In the genomic region with DNA sequence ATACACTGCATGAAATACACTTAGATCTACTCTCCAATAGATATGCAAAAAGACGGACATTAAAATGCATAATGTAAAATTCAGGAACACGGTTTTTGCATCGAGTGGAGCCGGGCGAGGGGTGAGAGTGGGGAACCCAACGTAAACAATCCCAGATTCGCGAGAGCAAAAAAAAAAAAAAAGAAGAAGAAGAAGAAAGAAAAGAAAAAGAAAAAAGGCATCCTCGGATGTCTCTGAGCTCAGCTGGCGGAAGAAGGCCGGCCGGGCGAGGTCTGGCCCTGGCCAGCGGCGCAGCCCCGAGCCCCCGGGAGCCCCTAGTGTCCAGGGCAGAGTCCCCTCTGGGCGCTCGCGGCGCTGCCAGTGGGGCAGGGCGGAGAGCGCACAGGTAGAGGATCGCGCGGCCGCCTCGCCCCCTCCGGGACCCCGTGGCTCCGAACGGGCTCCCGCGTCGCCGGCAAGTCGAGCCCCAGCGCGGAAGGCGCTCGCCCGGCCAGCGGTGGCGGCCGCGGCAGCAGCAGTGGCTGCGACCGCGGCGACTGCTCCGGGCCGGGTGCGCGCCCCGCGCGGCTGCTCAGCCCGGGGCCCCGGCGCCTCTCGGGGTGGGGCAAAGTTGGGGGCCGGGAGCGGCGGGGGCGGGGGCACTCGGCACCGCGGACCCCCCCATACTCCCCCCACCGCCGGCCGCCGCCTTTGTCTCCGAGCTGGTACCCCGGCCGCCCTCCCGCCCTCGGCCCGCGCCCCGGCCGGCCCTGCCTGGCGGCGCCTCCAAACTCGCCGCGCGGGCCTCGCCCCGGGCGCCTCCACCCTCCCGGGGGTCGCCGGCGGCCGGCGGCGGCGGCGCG, we compare ENCODE assay signal across 8 cellular contexts. TPM values are rescaled to one million over a fixed set of nuclear protein-coding genes. Genes with fewer than 3 reads are reported as not detected.
DNase-seq lines count a peak whose midpoint lies in the region; ATAC-seq, FAIRE-seq and TF ChIP-seq lines count a peak whose summit lies in the region.

No MANE protein-coding gene starts in this region.

- no peak for FAIRE-seq in urothelium cell line (lab: Jason Lieb, UNC)

- peak overlapping the region; percentile 89 for H3K4me2 ChIP-seq in GM23338

- DNase-seq in NCI-H146 (lab: John Stamatoyannopoulos, UW) (peak; percentile 28), NCI-H146 treated with DMSO at 0.1 percent for 48 hours (lab: John Stamatoyannopoulos, UW; ENCODE audit: unreplicated experiment) (no peak), GM23338 (ENCODE audit: low spot score) (peak; percentile 58), MG63 (no peak), memory B cell (ENCODE audit: low spot score in 2 of 2) (no peak), urothelium cell line (ENCODE audit: low spot score) (peak; percentile 40), NCI-H526 treated with DMSO at 0.1 percent for 48 hours (lab: John Stamatoyannopoulos, UW) (no peak)

- no peak for TF ChIP-seq CTCF in GM23338 (conservative IDR thresholded peaks at IDR 0.05; ENCODE audit: low read depth in 2 of 2)

- no peak overlapping the region for H3K27ac Mint-ChIP-seq in GM23338
- peak overlapping the region; percentile 82 for H3K27ac Mint-ChIP-seq in memory B cell

- H4K20me1 ChIP-seq in GM23338 (replicated peaks; ENCODE audit: insufficient read depth) = peaks cover 15% of the 10 kb centered on the region

- no peak overlapping the region for H2AFZ ChIP-seq in GM23338

- H3F3A ChIP-seq in GM23338 (replicated peaks; ENCODE audit: low read depth) = peaks cover 13% of the 10 kb centered on the region

- H3K4me3 Mint-ChIP-seq in GM23338 = peak overlapping the region; percentile 80
- H3K4me3 Mint-ChIP-seq in memory B cell = peak overlapping the region; percentile 100

- no peaks in the 10 kb centered on the region for H3K36me3 ChIP-seq in GM23338 (ENCODE audit: insufficient read depth)
- H3K36me3 ChIP-seq in MG63 = no peaks in the 10 kb centered on the region

- H3K9me3 Mint-ChIP-seq in GM23338 = no peaks in the 10 kb centered on the region; the same call in 2 of the 3 replicates
- no peaks in the 10 kb centered on the region for H3K9me3 Mint-ChIP-seq in memory B cell

- peaks cover 83% of the 10 kb centered on the region for H3K27me3 ChIP-seq in GM23338 (ENCODE audit: insufficient read depth)
- no peaks in the 10 kb centered on the region for H3K27me3 ChIP-seq in MG63

- H3K4me3 ChIP-seq in GM23338 (peak overlapping the region; percentile 60), MG63 (peak overlapping the region; percentile 49)

- 0 out of 2 replicates have a peak, but pooled peaks cover 5% of the 10 kb centered on the region for H3K79me2 ChIP-seq in GM23338 (replicated peaks; ENCODE audit: insufficient read depth)

- no peaks in the 10 kb centered on the region for H3K9me3 ChIP-seq in MG63

- H3K27ac ChIP-seq in GM23338 (ENCODE audit: low read depth) (no peak overlapping the region), cingulate gyrus (ENCODE audit: low read depth, low read length) (peak overlapping the region; percentile 85)

- peaks cover 79% of the 10 kb centered on the region for H3K4me1 ChIP-seq in GM23338 (ENCODE audit: insufficient read depth)

- peaks cover 55% of the 10 kb centered on the region for H3K4me1 Mint-ChIP-seq in GM23338
- peaks cover 15% of the 10 kb centered on the region for H3K4me1 Mint-ChIP-seq in memory B cell

- ATAC-seq in GM23338 (peak; percentile 15), memory B cell (ENCODE audit: low read depth) (peak; percentile 53)

- H3K9me2 ChIP-seq in GM23338 (ENCODE audit: insufficient read depth) = no peaks in the 10 kb centered on the region

- peaks cover 39% of the 10 kb centered on the region for H3K27me3 Mint-ChIP-seq in GM23338 (ENCODE audit: insufficient read depth, low read depth, poor library complexity)
- peaks cover 12% of the 10 kb centered on the region for H3K27me3 Mint-ChIP-seq in memory B cell

- H3K36me3 Mint-ChIP-seq in GM23338 (ENCODE audit: low read depth) = no peaks in the 10 kb centered on the region; the same call in 2 of the 3 replicates
- H3K36me3 Mint-ChIP-seq in memory B cell = peaks cover 2% of the 10 kb centered on the region

TF ChIP-seq in GM23338, 12 proteins besides CTCF, POLR2A, EP300 and RAD21:
- TF ChIP-seq EZH2 (IDR thresholded peaks at IDR 0.05; ENCODE audit: low read depth, unreplicated experiment) (peak; percentile 90), STAT1 (IDR thresholded peaks at IDR 0.05; ENCODE audit: unreplicated experiment) (no peak)

RNA-seq across cellular contexts. Expression of a gene that starts 9.7 kb away (rescaled TPM):
- 0.74 and 1.0 TPM in 2 replicates for total RNA-seq in GM23338 (2014; rRNA removed; shearing (Covaris generic))
- 1.3 and 1.5 TPM in 2 replicates for polyA plus RNA-seq in GM23338 (2016; fragmentation: Nextera tagmentation; extraction: Ambion mirVana)
- 0.89 and 1.2 TPM in 2 replicates for total RNA-seq in MG63 (2014; rRNA removed; shearing (Covaris generic); ENCODE audit: low replicate concordance)

Comparison
In these comparisons a context has a peak if more than half of its experiments do, and no peak if none do; other contexts are left out.
1. DNase-seq: peak in NCI-H146 (single experiment), GM23338 (single experiment) and urothelium cell line (single experiment); none in NCI-H146 treated with DMSO at 0.1 percent for 48 hours (single experiment), MG63 (single experiment), memory B cell (0 of 2) and NCI-H526 treated with DMSO at 0.1 percent for 48 hours (single experiment).